In the genomic region with DNA sequence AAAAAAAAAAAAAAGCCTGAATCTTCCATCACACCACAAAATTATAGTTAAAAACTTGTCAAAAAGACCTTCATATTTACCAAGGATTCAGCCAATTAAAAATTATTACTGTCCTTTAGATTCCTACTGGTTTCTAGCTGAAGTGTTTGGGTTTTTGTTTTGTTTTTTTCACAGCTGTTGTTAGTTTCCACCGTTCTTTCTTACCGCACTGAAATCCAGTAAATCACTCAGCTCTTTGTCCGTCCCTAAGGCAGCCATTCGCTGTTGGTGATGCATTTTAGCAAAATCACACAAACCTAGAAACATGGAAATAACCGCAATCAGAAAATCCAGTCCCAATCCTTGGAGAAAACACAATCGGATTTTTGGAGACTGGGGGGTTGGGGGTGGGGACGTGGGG, we compare ENCODE assay signal across 10 cellular contexts. TPM values are rescaled to one million over a fixed set of nuclear protein-coding genes. Genes with fewer than 3 reads are reported as not detected.
A peak's percentile ranks its signal among the peaks of the same experiment; 100 is the strongest.
DNase-seq lines count a peak whose midpoint lies in the region; ATAC-seq, FAIRE-seq and TF ChIP-seq lines count a peak whose summit lies in the region.
"Had no signal": no experiment of that assay in that cellular context is flagged by ENCODE, and none has a peak within 500 bp of the region (broad histone marks: within the 10 kb centered on the region; RNA-seq: fewer than 3 reads in every experiment).

No MANE protein-coding gene starts in this region.

- peaks cover 32% of the 10 kb centered on the region; the same call in 1 of the 2 replicates for H3K79me2 ChIP-seq in KMS-11 (ENCODE audit: insufficient read depth, low read depth)
- H3K79me2 ChIP-seq in GM12878 (ENCODE audit: control insufficient read depth, insufficient read depth, low read length) = no peaks in the 10 kb centered on the region

- H3K27ac ChIP-seq in KMS-11 = no peak overlapping the region
- no peak overlapping the region for H3K27ac ChIP-seq in GM12878 (ENCODE audit: control insufficient read depth, insufficient read depth)
- H3K27ac ChIP-seq in lung (ENCODE audit: low read depth in 1 of 2, low read length in 1 of 2) = peak overlapping the region; percentile 64 to 86
- peak overlapping the region; percentile 84 to 94 (median 88) for H3K27ac ChIP-seq in upper lobe of left lung
- H3K27ac ChIP-seq: HL-60, neutrophil had no signal

- H3K9ac ChIP-seq in KMS-11 = no peak overlapping the region
- H3K9ac ChIP-seq in GM12878 (ENCODE audit: control insufficient read depth, insufficient read depth, low read length) = no peak overlapping the region

- peaks cover 26% of the 10 kb centered on the region for H3K4me1 Mint-ChIP-seq in CD14-positive monocyte

- peak overlapping the region in 3 of 7 donors; percentile 65 to 74 (median 73) for H3K27ac Mint-ChIP-seq in CD14-positive monocyte

- TF ChIP-seq POLR2A in GM12878 (IDR thresholded peaks at IDR 0.05; ENCODE audit: low read depth, low read length) (no peak), upper lobe of left lung (IDR thresholded peaks at IDR 0.05) (no peak)

- H3K27me3 ChIP-seq in KMS-11 (ENCODE audit: insufficient read depth, low read depth) (no peaks in the 10 kb centered on the region), GM12878 (replicated peaks in 1 of 2; ENCODE audit: control insufficient read depth in 2 of 2, insufficient read depth in 2 of 2, low read length in 1 of 2) (peaks cover 0 to 7% of the 10 kb centered on the region in 2 experiments; a peak in 3 of 4 replicates), lung (ENCODE audit: control insufficient read depth, insufficient read depth) (no peaks in the 10 kb centered on the region), upper lobe of left lung (no peaks in the 10 kb centered on the region)
- H3K27me3 ChIP-seq: neutrophil had no signal

- POLR2A ChIA-PET in GM12878 (lab: Charles Lee) = no interaction called here

- in situ Hi-C loops in GM12878 (cut with MboI) = no loop called here

- H3K9me3 ChIP-seq in GM12878 (replicated peaks; ENCODE audit: control insufficient read depth, insufficient read depth, low read length) (peaks cover 5% of the 10 kb centered on the region; the same call in 2 of the 3 replicates), lung (ENCODE audit: control insufficient read depth in 2 of 2, insufficient read depth in 1 of 2, low read length in 1 of 2) (no peaks in the 10 kb centered on the region), upper lobe of left lung (no peaks in the 10 kb centered on the region)
- H3K9me3 ChIP-seq: neutrophil had no signal

- RAD21 ChIA-PET in GM12878 (lab: Charles Lee; ENCODE audit: unreplicated experiment) = no interaction called here

- DNase-seq in CD14-positive monocyte (ENCODE audit: low spot score) (no peak), GM12878 (ENCODE audit: low read depth, low spot score) (no peak), lung (ENCODE audit: low spot score) (no peak), upper lobe of left lung (no peak)

- H3K4me3 ChIP-seq in KMS-11 (IDR thresholded peaks at IDR 0.05; ENCODE audit: insufficient read depth, low read depth, low read length) (no peak overlapping the region), GM12878 (no peak overlapping the region), lung (peak overlapping the region; percentile 39), upper lobe of left lung (peak overlapping the region; percentile 6 to 76 (median 68))

- no peaks in the 10 kb centered on the region for H3K36me3 Mint-ChIP-seq in CD14-positive monocyte

- BruUV-seq in GM12878 (replicated peaks; lab: Mats Ljungman, UMichigan) = no TSS peak

- TF ChIP-seq CTCF in CD14-positive monocyte (IDR thresholded peaks at IDR 0.05) (no peak), KMS-11 (conservative IDR thresholded peaks at IDR 0.05; ENCODE audit: low read depth, low read length) (no peak), GM12878 (IDR thresholded peaks at IDR 0.05 in 2 of 3, conservative IDR thresholded peaks at IDR 0.05 in 1 of 3; ENCODE audit: control insufficient read depth in 2 of 3, extremely low read depth in 1 of 3, insufficient read depth in 1 of 3, low read depth in 3 of 3, low read length in 3 of 3) (no peak), lung (IDR thresholded peaks at IDR 0.05; ENCODE audit: control extremely low read depth, extremely low read depth) (no peak), upper lobe of left lung (IDR thresholded peaks at IDR 0.05) (no peak)

- H3K4me2 ChIP-seq in KMS-11 = peak overlapping the region; percentile 64; the same call in 1 of the 2 replicates
- H3K4me2 ChIP-seq in GM12878 (ENCODE audit: control insufficient read depth, insufficient read depth) = 0 out of 2 replicates have a peak overlapping the region, but pooled peaks have one; percentile 17

- TF ChIP-seq EP300 in GM12878 (IDR thresholded peaks at IDR 0.05; ENCODE audit: borderline replicate concordance in 1 of 2, control insufficient read depth in 1 of 2, low read depth in 2 of 2, low read length in 2 of 2) (no peak), upper lobe of left lung (IDR thresholded peaks at IDR 0.05) (no peak)

- no peak for TF ChIP-seq RAD21 in GM12878 (IDR thresholded peaks at IDR 0.05; ENCODE audit: insufficient read depth, low read depth, low read length)

- FAIRE-seq in GM12878 (lab: Jason Lieb, UNC) = no peak

- H2AFZ ChIP-seq in KMS-11 (ENCODE audit: low read depth) = no peak overlapping the region
- no peak overlapping the region for H2AFZ ChIP-seq in GM12878 (ENCODE audit: control insufficient read depth, low read depth, low read length)

- SMC1A ChIA-PET in GM12878 (lab: Charles Lee; ENCODE audit: uncharacterized antibody, unreplicated experiment) = no interaction called here

- 22% methylated on average over 6 of the region's 7 CpGs for WGBS in GM12878 (ENCODE audit: insufficient coverage, insufficient replicate concordance, low lambda C conversion rate, missing lambda C conversion rate)
- WGBS in lung, 2 donors = 5 to 18% methylated on average over 7 of the region's 7 CpGs
- WGBS in upper lobe of left lung, 2 donors = 17 to 24% methylated on average over 7 of the region's 7 CpGs

- intact Hi-C loops in CD14-positive monocyte (cut with micrococcal nuclease) = loop anchor here in 1 of 2 donors (5.0 to 10.0 kb wide), 2 partner anchors 668 to 1065 kb away; a partner anchor contains a TSS
- intact Hi-C loops in GM12878 (cut with micrococcal nuclease; ENCODE audit: unreplicated experiment) = loop anchor here (10.0 kb wide), 1 partner anchor 172 kb away; no protein-coding TSS in a partner anchor

- H3K9me3 Mint-ChIP-seq in CD14-positive monocyte = peaks cover 0 to 3% (median 0%) of the 10 kb centered on the region in 7 donors

- H3K36me3 ChIP-seq in KMS-11 (ENCODE audit: insufficient read depth) = no peaks in the 10 kb centered on the region
- no peaks in the 10 kb centered on the region for H3K36me3 ChIP-seq in GM12878 (ENCODE audit: control insufficient read depth in 2 of 2, insufficient read depth in 2 of 2, low read length in 1 of 2)
- no peaks in the 10 kb centered on the region for H3K36me3 ChIP-seq in lung (ENCODE audit: control insufficient read depth in 2 of 2, insufficient read depth in 2 of 2, low read length in 2 of 2)
- H3K36me3 ChIP-seq in upper lobe of left lung = no peaks in the 10 kb centered on the region
- H3K36me3 ChIP-seq: neutrophil had no signal

- no peaks in the 10 kb centered on the region for H4K20me1 ChIP-seq in KMS-11 (ENCODE audit: insufficient read depth)
- H4K20me1 ChIP-seq in GM12878 (ENCODE audit: control insufficient read depth, insufficient read depth) = no peaks in the 10 kb centered on the region

- CTCF ChIA-PET in GM12878 (lab: Yijun Ruan, JAX) = interaction anchor here (0.6 kb wide), 1 partner anchor 34 kb away, joined by 3 read pairs; no protein-coding TSS in a partner anchor

- H3K27me3 Mint-ChIP-seq in CD14-positive monocyte (ENCODE audit: low read depth in 3 of 3) = peaks cover 0 to 3% (median 2%) of the 10 kb centered on the region in 3 donors

- H3K4me3 Mint-ChIP-seq in CD14-positive monocyte = peak overlapping the region; percentile 88 to 95

- ATAC-seq in GM12878 = no peak
- ATAC-seq in lung (ENCODE audit: insufficient read depth, low FRiP score) = no peak
- ATAC-seq in upper lobe of left lung (ENCODE audit: low FRiP score in 2 of 2) = no peak
- no peak for ATAC-seq in GM21529 (IDR thresholded peaks at IDR 0.05; ENCODE audit: unreplicated experiment)
- ATAC-seq in HG03571 (IDR thresholded peaks at IDR 0.05; ENCODE audit: unreplicated experiment) = no peak
- no peak for ATAC-seq in GM21717 (IDR thresholded peaks at IDR 0.05; ENCODE audit: unreplicated experiment)

- peaks cover 34% of the 10 kb centered on the region for H3K4me1 ChIP-seq in KMS-11 (ENCODE audit: low read depth, poor library complexity, severe bottlenecking)
- no peaks in the 10 kb centered on the region for H3K4me1 ChIP-seq in GM12878 (ENCODE audit: control insufficient read depth, insufficient read depth, low read length)
- peaks cover 0 to 5% of the 10 kb centered on the region in 2 donors for H3K4me1 ChIP-seq in lung (ENCODE audit: control insufficient read depth in 2 of 2, insufficient read depth in 2 of 2, low read length in 2 of 2)
- peaks cover 0 to 16% (median 4%) of the 10 kb centered on the region in 4 donors for H3K4me1 ChIP-seq in upper lobe of left lung

TF ChIP-seq in GM12878, 131 proteins besides CTCF, POLR2A, EP300 and RAD21 (continues in another document):
- TF ChIP-seq EED (IDR thresholded peaks at IDR 0.05; ENCODE audit: low read depth) = no peak
- no peak for TF ChIP-seq SRF (IDR thresholded peaks at IDR 0.05; ENCODE audit: low read depth in 2 of 2, low read length in 2 of 2)

RNA-seq across cellular contexts. Expression of a gene that starts 1.2 kb away (rescaled TPM):
- polyA plus RNA-seq in CD14-positive monocyte = 10 to 100 TPM; 10.7 to 12.9 TPM
- total RNA-seq in GM12878 (2013; cell fraction: nucleolus; rRNA removed) = 459 and 490 TPM in 2 replicates
- total RNA-seq in GM12878 (2014; rRNA removed) = 46.2 and 46.8 TPM in 2 replicates
- 42.8 and 43.1 TPM in 2 replicates for total RNA-seq in GM12878 (2014; rRNA removed; fragmentation: Illumina TruSeq; extraction: Trizol)
- total RNA-seq in GM12878 (2021) = 33.6 and 33.8 TPM in 2 replicates
- polyA plus RNA-seq in GM12878 (2011; ENCODE audit: low read depth) = 38.5 TPM
- polyA plus RNA-seq in GM12878 (2011; rRNA removed) = 83.0 and 94.0 TPM in 2 replicates
- polyA plus RNA-seq in GM12878 (2011; cell fraction: cytosol; rRNA removed) = 57.3 and 71.8 TPM in 2 replicates
- 110 and 118 TPM in 2 replicates for polyA plus RNA-seq in GM12878 (2011; cell fraction: nucleus; rRNA removed)
- 29.0 and 31.4 TPM in 2 replicates for polyA plus RNA-seq in GM12878 (2012)
- polyA plus RNA-seq in GM12878 (2014; fragmentation: Illumina TruSeq; extraction: Trizol) = 25.0 and 28.1 TPM in 2 replicates
- polyA plus RNA-seq in GM12878 (2014; fragmentation: Nextera tagmentation; extraction: Ambion mirVana) = 10 to 100 TPM; 15.2 to 43.6 TPM
- 22.6 and 27.1 TPM in 2 replicates for polyA plus RNA-seq in GM12878 (2014; rRNA removed)
- 10 to 100 TPM; 26.7 to 29.2 TPM for polyA plus RNA-seq in GM12878 (2016; fragmentation: Nextera tagmentation; extraction: Ambion mirVana)
- polyA minus RNA-seq in GM12878 (2011; rRNA and poly(A)+ RNA removed) = 329 and 330 TPM in 2 replicates
- polyA minus RNA-seq in GM12878 (2011; cell fraction: cytosol; rRNA and poly(A)+ RNA removed) = 57.5 and 74.6 TPM in 2 replicates
- 271 and 354 TPM in 2 replicates for polyA minus RNA-seq in GM12878 (2011; cell fraction: nucleus; rRNA and poly(A)+ RNA removed)
- total RNA-seq in lung = 100 to 1,000 TPM; 111 to 356 TPM
- 10 to 100 TPM; 14.3 to 35.3 TPM for polyA plus RNA-seq in lung
- total RNA-seq in upper lobe of left lung = 100 to 1,000 TPM in 1 of 6 donors, 10 to 100 TPM in 5; 70.6 to 115 (median 92.4) TPM

Comparison
In these comparisons a context has a peak if more than half of its experiments do, and no peak if none do; other contexts are left out.
1. H3K27ac ChIP-seq: peak in lung (2 of 2) and upper lobe of left lung (4 of 4); none in KMS-11 (single experiment) and GM12878 (single experiment).
2. H3K4me3 ChIP-seq: peak in lung (single experiment) and upper lobe of left lung (4 of 4); none in KMS-11 (single experiment) and GM12878 (single experiment).